18 cellular contexts compared by ENCODE assay signal in the genomic region with DNA sequence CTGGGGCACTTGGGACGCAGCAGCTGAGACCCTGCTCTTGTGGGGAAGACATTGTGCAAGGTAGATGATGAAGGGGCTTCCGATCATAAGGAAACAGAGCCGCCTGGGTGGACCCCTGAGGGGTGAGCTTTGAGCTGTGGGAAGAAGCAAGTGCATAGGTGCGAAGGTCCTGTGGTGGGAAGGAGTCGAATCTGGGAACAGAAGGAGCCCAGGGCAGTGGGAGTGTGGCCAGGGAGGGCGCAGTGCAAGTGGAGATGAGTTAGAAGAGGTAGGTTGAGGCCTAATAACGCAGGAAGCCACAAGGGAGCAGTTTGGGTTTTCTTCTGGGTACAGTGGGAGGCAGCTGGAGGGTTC. TPM values are rescaled to one million over a fixed set of nuclear protein-coding genes. Genes with fewer than 3 reads are reported as not detected.
DNase-seq lines count a peak whose midpoint lies in the region; ATAC-seq and TF ChIP-seq lines count a peak whose summit lies in the region.
"Had no signal": no experiment of that assay in that cellular context is flagged by ENCODE, and none has a peak within 500 bp of the region (broad histone marks: within the 10 kb centered on the region; RNA-seq: fewer than 3 reads in every experiment).

No MANE protein-coding gene starts in this region.

- no peak overlapping the region for H3K4me3 ChIP-seq in OCI-LY1 (ENCODE audit: low read depth, low read length, poor library complexity, severe bottlenecking)
- H3K4me3 ChIP-seq in psoas muscle: peak overlapping the region; percentile 77
- no peak overlapping the region for H3K4me3 ChIP-seq in smooth muscle cell
- H3K4me3 ChIP-seq: A549, SK-N-MC, thoracic aorta had no signal

- H3K4me1 Mint-ChIP-seq in activated CD4-positive, alpha-beta T cell treated with anti-CD3 and anti-CD28 coated beads, Interleukin-2, amount 10 ng/mL, durations not matched to agents 24 days and 14 days: peaks cover 49% of the 10 kb centered on the region
- H3K4me1 Mint-ChIP-seq in effector memory CD8-positive, alpha-beta T cell (ENCODE audit: low read depth in 2 of 2): peaks cover 52 to 54% of the 10 kb centered on the region in 2 donors

- H3K27me3 ChIP-seq in OCI-LY1 (ENCODE audit: insufficient read depth, low read length) (no peaks in the 10 kb centered on the region), psoas muscle (ENCODE audit: insufficient read depth in 3 of 3, low read length in 2 of 3) (no peaks in the 10 kb centered on the region), smooth muscle cell (ENCODE audit: low read depth) (no peaks in the 10 kb centered on the region)

- peaks cover 9% of the 10 kb centered on the region for H3K79me2 ChIP-seq in OCI-LY1 (ENCODE audit: insufficient read depth, low read length)
- H3K79me2 ChIP-seq in smooth muscle cell (ENCODE audit: low read depth): no peaks in the 10 kb centered on the region

- H3K27me3 Mint-ChIP-seq in activated CD4-positive, alpha-beta T cell treated with anti-CD3 and anti-CD28 coated beads, Interleukin-2, amount 10 ng/mL, durations not matched to agents 24 days and 14 days: no peaks in the 10 kb centered on the region
- no peaks in the 10 kb centered on the region for H3K27me3 Mint-ChIP-seq in effector memory CD8-positive, alpha-beta T cell

- H4K20me1 ChIP-seq in OCI-LY1 (ENCODE audit: insufficient read depth, low read length) (no peaks in the 10 kb centered on the region), smooth muscle cell (ENCODE audit: low read depth) (peaks cover 13% of the 10 kb centered on the region)

- H3K9me3 Mint-ChIP-seq in activated CD4-positive, alpha-beta T cell treated with anti-CD3 and anti-CD28 coated beads, Interleukin-2, amount 10 ng/mL, durations not matched to agents 24 days and 14 days: no peaks in the 10 kb centered on the region
- no peaks in the 10 kb centered on the region for H3K9me3 Mint-ChIP-seq in effector memory CD8-positive, alpha-beta T cell

- peak overlapping the region; percentile 95; the same call in 1 of the 2 replicates for H3K4me2 ChIP-seq in OCI-LY1 (ENCODE audit: low read length)
- H3K4me2 ChIP-seq in smooth muscle cell: no peak overlapping the region
- H3K4me2 ChIP-seq: A549, KMS-11 had no signal

- intact Hi-C loops in activated CD4-positive, alpha-beta T cell treated with anti-CD3 and anti-CD28 coated beads, Interleukin-2, amount 10 ng/mL, durations not matched to agents 24 days and 14 days (cut with micrococcal nuclease): no loop called here
- intact Hi-C loops in psoas muscle (cut with DNase I): no loop called here

- H3K4me1 ChIP-seq in OCI-LY1 (ENCODE audit: insufficient read depth, low read length, severe bottlenecking): peaks cover 52% of the 10 kb centered on the region
- H3K4me1 ChIP-seq in psoas muscle: peaks cover 89% of the 10 kb centered on the region
- H3K4me1 ChIP-seq in smooth muscle cell (ENCODE audit: low read depth): peaks cover 3% of the 10 kb centered on the region
- H3K4me1 ChIP-seq: A549 had no signal

- H3K36me3 Mint-ChIP-seq in activated CD4-positive, alpha-beta T cell treated with anti-CD3 and anti-CD28 coated beads, Interleukin-2, amount 10 ng/mL, durations not matched to agents 24 days and 14 days (ENCODE audit: low read depth): peaks cover 60% of the 10 kb centered on the region
- H3K36me3 Mint-ChIP-seq in effector memory CD8-positive, alpha-beta T cell (ENCODE audit: insufficient read depth): peaks cover 100% of the 10 kb centered on the region

- H3K27ac Mint-ChIP-seq in activated CD4-positive, alpha-beta T cell treated with anti-CD3 and anti-CD28 coated beads, Interleukin-2, amount 10 ng/mL, durations not matched to agents 24 days and 14 days: peak overlapping the region; percentile 79
- H3K27ac Mint-ChIP-seq in effector memory CD8-positive, alpha-beta T cell: peak overlapping the region; percentile 95

- H2AFZ ChIP-seq in OCI-LY1 (ENCODE audit: low read length) (no peak overlapping the region), smooth muscle cell (ENCODE audit: low read depth) (no peak overlapping the region)

- H3K9me2 ChIP-seq in OCI-LY1 (ENCODE audit: low read depth, low read length): no peaks in the 10 kb centered on the region

- H3K9ac ChIP-seq in OCI-LY1 (ENCODE audit: low read length) (peak overlapping the region; percentile 29; the same call in 1 of the 2 replicates), smooth muscle cell (ENCODE audit: low read depth) (no peak overlapping the region)
- H3K9ac ChIP-seq: KMS-11 had no signal

- no peak overlapping the region for H3K4me3 Mint-ChIP-seq in activated CD4-positive, alpha-beta T cell treated with anti-CD3 and anti-CD28 coated beads, Interleukin-2, amount 10 ng/mL, durations not matched to agents 24 days and 14 days
- peak overlapping the region; percentile 78 to 95 for H3K4me3 Mint-ChIP-seq in effector memory CD8-positive, alpha-beta T cell

- no peak for DNase-seq in activated CD4-positive, alpha-beta T cell treated with anti-CD3 and anti-CD28 coated beads, Interleukin-2, amount 10 ng/mL, durations not matched to agents 24 days and 14 days
- DNase-seq in activated CD4-positive, alpha-beta T cell treated with anti-CD3 and anti-CD28 coated beads for 1 hour: no peak
- DNase-seq in effector memory CD8-positive, alpha-beta T cell: no peak
- DNase-seq in psoas muscle (no peak), smooth muscle cell (lab: John Stamatoyannopoulos, UW; ENCODE audit: unreplicated experiment) (no peak), superior temporal gyrus (ENCODE audit: extremely low spot score) (no peak)
- DNase-seq: GDM1, islet precursor cell, mesenchymal stem cell, NCI-H146, OCI-M1 had no signal

- no peak for ATAC-seq in effector memory CD8-positive, alpha-beta T cell (replicated peaks)
- ATAC-seq in psoas muscle (no peak), HG02610 (IDR thresholded peaks at IDR 0.05; ENCODE audit: unreplicated experiment) (no peak)
- ATAC-seq: A549 had no signal

- H3K36me3 ChIP-seq in OCI-LY1 (ENCODE audit: insufficient read depth, low read length) (peaks cover 95% of the 10 kb centered on the region), psoas muscle (ENCODE audit: insufficient read depth in 1 of 2, low read depth in 1 of 2) (peaks cover 4 to 65% of the 10 kb centered on the region in 2 donors), smooth muscle cell (ENCODE audit: low read depth) (no peaks in the 10 kb centered on the region)

- H3F3A ChIP-seq in OCI-LY1 (ENCODE audit: insufficient read depth, low read length): peaks cover 14% of the 10 kb centered on the region; the same call in 1 of the 2 replicates
- no peaks in the 10 kb centered on the region for H3F3A ChIP-seq in smooth muscle cell (ENCODE audit: low read depth)

- TF ChIP-seq CTCF in OCI-LY1 (IDR thresholded peaks at IDR 0.05; ENCODE audit: low read length): no peak
- TF ChIP-seq CTCF in psoas muscle (IDR thresholded peaks at IDR 0.05): no peak
- no peak for TF ChIP-seq CTCF in smooth muscle cell (IDR thresholded peaks at IDR 0.05; ENCODE audit: borderline replicate concordance, insufficient read depth, poor library complexity, severe bottlenecking)

- H3K9me3 ChIP-seq in OCI-LY1 (ENCODE audit: low read length): no peaks in the 10 kb centered on the region
- H3K9me3 ChIP-seq in psoas muscle: no peaks in the 10 kb centered on the region
- no peaks in the 10 kb centered on the region for H3K9me3 ChIP-seq in smooth muscle cell (replicated peaks; ENCODE audit: low read depth)
- H3K9me3 ChIP-seq: A549, thoracic aorta had no signal

- 91 to 98% (median 97%) methylated on average over 7 of the region's 7 CpGs for WGBS in psoas muscle, 3 donors
- whole genome bisulfite sequencing in smooth muscle cell (ENCODE audit: low lambda C conversion rate): 95% methylated on average over 7 of the region's 7 CpGs

- H3K27ac ChIP-seq in OCI-LY1 (ENCODE audit: low read depth, low read length, poor library complexity, severe bottlenecking) (peak overlapping the region; percentile 97), psoas muscle (peak overlapping the region; percentile 92), smooth muscle cell (ENCODE audit: low read depth) (no peak overlapping the region)
- H3K27ac ChIP-seq: A549, HL-60, KMS-11, SK-N-MC, thoracic aorta had no signal

RNA-seq across cellular contexts. Expression of a gene that starts 10.3 kb away (rescaled TPM):
- total RNA-seq in activated CD4-positive, alpha-beta T cell treated with anti-CD3 and anti-CD28 coated beads, Interleukin-2, amount 10 ng/mL, durations not matched to agents 24 days and 14 days: 100 and 103 TPM in 2 replicates
- total RNA-seq in psoas muscle (100 to 1,000 TPM in 2 of 4 donors, 10 to 100 TPM in 2; 73.2 to 202 (median 93.0) TPM), smooth muscle cell (12.7 and 15.2 TPM in 2 replicates)
- polyA plus RNA-seq in psoas muscle (100 to 1,000 TPM; 135 to 308 (median 144) TPM), smooth muscle cell (12.0 and 15.7 TPM in 2 replicates)

RNA-seq across cellular contexts. Expression of a gene that starts 50.5 kb away (rescaled TPM):
- 58.2 and 63.4 TPM in 2 replicates for total RNA-seq in activated CD4-positive, alpha-beta T cell treated with anti-CD3 and anti-CD28 coated beads, Interleukin-2, amount 10 ng/mL, durations not matched to agents 24 days and 14 days
- 10 to 100 TPM in 3 of 4 donors, 1 to 10 TPM in 1; 9.1 to 17.3 (median 14.4) TPM for total RNA-seq in psoas muscle
- polyA plus RNA-seq in psoas muscle: 10 to 100 TPM; 13.9 to 23.6 (median 18.9) TPM
- 34.9 and 35.6 TPM in 2 replicates for total RNA-seq in smooth muscle cell
- 53.5 and 61.7 TPM in 2 replicates for polyA plus RNA-seq in smooth muscle cell
